ENCODE assay signal across 8 cellular contexts in genomic region chr6:44338228-44339122, GRCh38. TPM values are rescaled to one million over a fixed set of nuclear protein-coding genes. Genes with fewer than 3 reads are reported as not detected.
DNase-seq lines count a peak whose midpoint lies in the region; ATAC-seq and TF ChIP-seq lines count a peak whose summit lies in the region.

No MANE protein-coding gene starts in this region.

- no peaks in the 10 kb centered on the region for H3K27me3 ChIP-seq in Peyer's patch

- H3K9me3 ChIP-seq in Peyer's patch = no peaks in the 10 kb centered on the region

- peaks cover 38% of the 10 kb centered on the region for H3K27me3 Mint-ChIP-seq in activated T-cell treated with anti-CD3 and anti-CD28 coated beads, Interleukin-2, amount 50 U/mL, for 72 hours (ENCODE audit: low read depth)

- peak; percentile 67 for ATAC-seq in GM19035 (IDR thresholded peaks at IDR 0.05; ENCODE audit: unreplicated experiment)
- ATAC-seq in activated T-cell treated with anti-CD3 and anti-CD28 coated beads, Interleukin-2, amount 50 U/mL, for 72 hours (replicated peaks in 1 of 2) = peak; percentile 79 to 84

- H3K4me1 Mint-ChIP-seq in activated T-cell treated with anti-CD3 and anti-CD28 coated beads, Interleukin-2, amount 50 U/mL, for 72 hours (ENCODE audit: low read depth) = peaks cover 5% of the 10 kb centered on the region

- no peak overlapping the region for H3K4me3 Mint-ChIP-seq in activated T-cell treated with anti-CD3 and anti-CD28 coated beads, Interleukin-2, amount 50 U/mL, for 72 hours

- TF ChIP-seq CTCF in AG04449 (IDR thresholded peaks at IDR 0.05; ENCODE audit: insufficient read depth, low read length, missing control alignments) (peak; percentile 75), Peyer's patch (IDR thresholded peaks at IDR 0.05) (peak; percentile 29 to 85 (median 75)), fibroblast of pulmonary artery (IDR thresholded peaks at IDR 0.05; ENCODE audit: low read length, missing control alignments) (peak; percentile 76)

- peaks cover 0 to 3% (median 0%) of the 10 kb centered on the region in 4 donors for H3K4me1 ChIP-seq in Peyer's patch

- no peaks in the 10 kb centered on the region for H3K36me3 ChIP-seq in Peyer's patch

- no peak overlapping the region for H3K27ac ChIP-seq in Peyer's patch

- POLR2A ChIA-PET in AG04449 (lab: Yijun Ruan, JAX) = no interaction called here

- H3K9me3 Mint-ChIP-seq in activated T-cell treated with anti-CD3 and anti-CD28 coated beads, Interleukin-2, amount 50 U/mL, for 72 hours = no peaks in the 10 kb centered on the region

- CTCF ChIA-PET in AG04449 (lab: Yijun Ruan, JAX) = interaction anchor here (0.6 to 9.7 kb wide), 41 partner anchors 9 to 242 kb away, joined by 3 to 234 read pairs (median 5); partner anchors contain the start of genes AARS2, NFKBIE, SLC29A1 and SLC35B2

- DNase-seq in AG04449 (ENCODE audit: low read depth, low spot score) (no peak), LoVo (ENCODE audit: low spot score) (peak; percentile 69), Peyer's patch (peak; percentile 56 to 87 (median 67)), fibroblast of pulmonary artery (ENCODE audit: low read depth) (peak; percentile 67), non-pigmented ciliary epithelial cell (ENCODE audit: low read depth) (peak; percentile 22), superior temporal gyrus (ENCODE audit: extremely low spot score) (peak; percentile 88)
- DNase-seq in activated T-cell treated with anti-CD3 and anti-CD28 coated beads, Interleukin-2, amount 50 U/mL, for 72 hours = peak; percentile 70 to 71

- TF ChIP-seq POLR2A in Peyer's patch (IDR thresholded peaks at IDR 0.05) = no peak

- no peaks in the 10 kb centered on the region for H3K36me3 Mint-ChIP-seq in activated T-cell treated with anti-CD3 and anti-CD28 coated beads, Interleukin-2, amount 50 U/mL, for 72 hours (ENCODE audit: insufficient read depth in 2 of 2)

- H3K4me3 ChIP-seq in AG04449 (ENCODE audit: low read depth, low read length) = no peak overlapping the region
- no peak overlapping the region for H3K4me3 ChIP-seq in Peyer's patch
- H3K4me3 ChIP-seq in fibroblast of pulmonary artery (replicated peaks; ENCODE audit: low read depth, low read length) = no peak overlapping the region

- H3K27ac Mint-ChIP-seq in activated T-cell treated with anti-CD3 and anti-CD28 coated beads, Interleukin-2, amount 50 U/mL, for 72 hours = no peak overlapping the region

RNA-seq across cellular contexts. Expression of gene SPATS1, which starts 4.0 kb away (rescaled TPM):
- total RNA-seq in Peyer's patch = not detected
- total RNA-seq in activated T-cell treated with anti-CD3 and anti-CD28 coated beads, Interleukin-2, amount 50 U/mL, for 72 hours = not detected

RNA-seq across cellular contexts. Expression of gene AARS2, which starts 25.3 kb away (rescaled TPM):
- total RNA-seq in Peyer's patch = 10 to 100 TPM; 31.5 to 54.7 (median 37.6) TPM
- 10 to 100 TPM; 12.3 to 15.2 TPM for total RNA-seq in activated T-cell treated with anti-CD3 and anti-CD28 coated beads, Interleukin-2, amount 50 U/mL, for 72 hours

RNA-seq across cellular contexts. Expression of gene CDC5L, which starts 49.0 kb away (rescaled TPM):
- total RNA-seq in Peyer's patch = 10 to 100 TPM in 3 of 4 donors, 1 to 10 TPM in 1; 9.9 to 23.1 (median 15.3) TPM
- 10 to 100 TPM; 17.9 to 19.3 TPM for total RNA-seq in activated T-cell treated with anti-CD3 and anti-CD28 coated beads, Interleukin-2, amount 50 U/mL, for 72 hours
